In the genomic region with DNA sequence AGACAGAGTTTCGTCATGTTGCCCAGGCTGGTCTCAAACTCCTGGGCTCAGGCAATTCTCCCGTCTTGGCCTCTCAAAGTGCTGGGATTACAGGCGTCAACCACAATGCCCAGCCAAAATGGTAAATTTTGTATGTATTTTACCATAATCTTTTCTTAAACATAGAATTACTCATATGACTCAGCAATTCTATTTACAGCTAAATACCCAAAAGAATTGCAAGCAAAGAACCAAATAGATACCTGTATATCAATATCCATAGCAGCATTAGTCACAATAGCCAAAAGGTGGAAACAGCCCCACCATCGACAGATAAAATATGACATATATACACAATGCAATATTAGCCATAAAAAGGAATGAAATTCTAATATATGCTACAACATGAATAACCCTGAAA, we compare ENCODE assay signal across 18 cellular contexts. TPM values are rescaled to one million over a fixed set of nuclear protein-coding genes. Genes with fewer than 3 reads are reported as not detected.
A peak's percentile ranks its signal among the peaks of the same experiment; 100 is the strongest.
DNase-seq lines count a peak whose midpoint lies in the region; ATAC-seq, FAIRE-seq and TF ChIP-seq lines count a peak whose summit lies in the region.
"Had no signal": no experiment of that assay in that cellular context is flagged by ENCODE, and none has a peak within 500 bp of the region (broad histone marks: within the 10 kb centered on the region; RNA-seq: fewer than 3 reads in every experiment).

No MANE protein-coding gene starts in this region.

- BruUV-seq in GM12878 (replicated peaks; lab: Mats Ljungman, UMichigan), result no TSS peak

- TF ChIP-seq POLR2A in A549 (IDR thresholded peaks at IDR 0.05; ENCODE audit: low read length), result no peak
- no peak for TF ChIP-seq POLR2A in GM12878 (IDR thresholded peaks at IDR 0.05; ENCODE audit: low read depth, low read length)

- no peak overlapping the region for H3K56ac ChIP-seq in H9 (ENCODE audit: insufficient read length, low read depth, low read length)

- H2AFZ ChIP-seq in H9 (ENCODE audit: low read length) (no peak overlapping the region), GM12878 (ENCODE audit: control insufficient read depth, low read depth, low read length) (no peak overlapping the region)

- no peak for ATAC-seq in A549
- no peak for ATAC-seq in GM12878
- no peak for ATAC-seq in HG03342 (IDR thresholded peaks at IDR 0.05; ENCODE audit: unreplicated experiment)
- ATAC-seq: HCT116 had no signal

- H3K18ac ChIP-seq in H9 (ENCODE audit: insufficient read length, low read depth, low read length), result no peak overlapping the region

- no peak overlapping the region for H2BK20ac ChIP-seq in H9 (ENCODE audit: low read depth, low read length, poor library complexity, severe bottlenecking)

- H3K27ac ChIP-seq in A549 (no peak overlapping the region), H9 (ENCODE audit: insufficient read length, low read depth, low read length) (no peak overlapping the region), GM12878 (ENCODE audit: control insufficient read depth, insufficient read depth) (no peak overlapping the region)

- TF ChIP-seq EP300 in A549 (IDR thresholded peaks at IDR 0.05) (no peak), GM12878 (IDR thresholded peaks at IDR 0.05; ENCODE audit: borderline replicate concordance in 1 of 2, control insufficient read depth in 1 of 2, low read depth in 2 of 2, low read length in 2 of 2) (no peak)

- no peak overlapping the region for H4K5ac ChIP-seq in H9 (ENCODE audit: insufficient read length, low read depth, low read length)

- no peak for FAIRE-seq in A549 (lab: Jason Lieb, UNC)
- FAIRE-seq in GM12878 (lab: Jason Lieb, UNC), result no peak

- H3K23me2 ChIP-seq in H9 (ENCODE audit: insufficient read length, low read depth, low read length, poor library complexity, severe bottlenecking), result no peaks in the 10 kb centered on the region

- in situ Hi-C loops in GM12878 (cut with MboI), result no loop called here

- no peaks in the 10 kb centered on the region; a peak in 1 of 7 replicates for H3K36me3 Mint-ChIP-seq in H9 (ENCODE audit: insufficient read depth in 1 of 3, low read depth in 3 of 3)
- H3K36me3 Mint-ChIP-seq in mesothelial cell of epicardium, result no peaks in the 10 kb centered on the region

- H2BK15ac ChIP-seq in H9 (ENCODE audit: low read depth, low read length), result no peak overlapping the region

- peaks cover 19 to 28% of the 10 kb centered on the region in 2 experiments for H3K4me1 Mint-ChIP-seq in H9
- H3K4me1 Mint-ChIP-seq in mesothelial cell of epicardium, result peaks cover 11% of the 10 kb centered on the region
- H3K4me1 Mint-ChIP-seq: CD4-positive, alpha-beta memory T cell had no signal

- no peaks in the 10 kb centered on the region; the same call in 1 of the 2 replicates for H3K27me3 Mint-ChIP-seq in H9 (ENCODE audit: low read depth)
- no peaks in the 10 kb centered on the region for H3K27me3 Mint-ChIP-seq in mesothelial cell of epicardium (ENCODE audit: low read depth)
- H3K27me3 Mint-ChIP-seq: CD4-positive, alpha-beta memory T cell had no signal

- H3K9me3 Mint-ChIP-seq in H9 (no peaks in the 10 kb centered on the region), mesothelial cell of epicardium (no peaks in the 10 kb centered on the region)
- H3K9me3 Mint-ChIP-seq: CD4-positive, alpha-beta memory T cell had no signal

- TF ChIP-seq RAD21 in A549 (conservative IDR thresholded peaks at IDR 0.05 in 1 of 2, IDR thresholded peaks at IDR 0.05 in 1 of 2) (no peak), GM12878 (IDR thresholded peaks at IDR 0.05; ENCODE audit: insufficient read depth, low read depth, low read length) (no peak)

- no peak overlapping the region for H3K4ac ChIP-seq in H9 (ENCODE audit: low read depth, low read length)

- no peak overlapping the region for H3K23ac ChIP-seq in H9 (ENCODE audit: insufficient read length, low read depth, low read length)

- no peak overlapping the region for H2BK120ac ChIP-seq in H9 (ENCODE audit: low read depth, low read length, poor library complexity, severe bottlenecking)

- no peaks in the 10 kb centered on the region for H3K36me3 ChIP-seq in GM12878 (ENCODE audit: control insufficient read depth in 2 of 2, insufficient read depth in 2 of 2, low read length in 1 of 2)

- H3K27ac Mint-ChIP-seq in H9 (peak overlapping the region in 2 of 3 experiments; percentile 25 to 85; a peak in 2 of 7 replicates), mesothelial cell of epicardium (peak overlapping the region; percentile 41)
- H3K27ac Mint-ChIP-seq: CD4-positive, alpha-beta memory T cell had no signal

- SMC1A ChIA-PET in GM12878 (lab: Charles Lee; ENCODE audit: uncharacterized antibody, unreplicated experiment), result no interaction called here

- H3K79me1 ChIP-seq in H9 (ENCODE audit: insufficient read depth, low read depth, low read length, poor library complexity, severe bottlenecking), result no peaks in the 10 kb centered on the region

- H2BK12ac ChIP-seq in H9 (ENCODE audit: insufficient read length, low read depth, low read length), result no peak overlapping the region

- no peak overlapping the region for H3K14ac ChIP-seq in H9 (ENCODE audit: insufficient read depth, low read length)

- DNase-seq in A549 (ENCODE audit: low read depth in 1 of 2, low spot score in 1 of 2), result no peak
- no peak for DNase-seq in H9
- no peak for DNase-seq in GM12878 (ENCODE audit: low read depth, low spot score)
- no peak for DNase-seq in mesothelial cell of epicardium (ENCODE audit: low spot score in 2 of 2, unreplicated experiment in 2 of 2)
- DNase-seq in NCI-H2171 treated with DMSO at 0.1 percent for 48 hours (lab: John Stamatoyannopoulos, UW), result no peak
- DNase-seq in inferior parietal cortex (ENCODE audit: extremely low spot score), result no peak
- no peak for DNase-seq in NCI-H2029 treated with DMSO at 0.1 percent for 48 hours (lab: John Stamatoyannopoulos, UW)
- DNase-seq: 8988T; C1 segment of cervical spinal cord; Caco-2; CD4-positive, alpha-beta memory T cell; DMS153; DMS79; EL; GDM1; H7 had no signal

- RAD21 ChIA-PET in GM12878 (lab: Charles Lee; ENCODE audit: unreplicated experiment), result no interaction called here

- CTCF ChIA-PET in A549 (lab: Yijun Ruan, JAX), result no interaction called here
- CTCF ChIA-PET in GM12878 (lab: Yijun Ruan, JAX), result no interaction called here

- POLR2A ChIA-PET in A549 (lab: Yijun Ruan, JAX), result no interaction called here
- POLR2A ChIA-PET in GM12878 (lab: Charles Lee), result no interaction called here

- H3K9ac ChIP-seq in H9 (ENCODE audit: extremely low read depth, insufficient read length, low read length), result no peak overlapping the region
- H3K9ac ChIP-seq in GM12878 (ENCODE audit: control insufficient read depth, insufficient read depth, low read length), result no peak overlapping the region

- 88% methylated on average over 4 of the region's 4 CpGs for WGBS in A549 (ENCODE audit: missing lambda C conversion rate)
- no CpG with 5 or more reads among the region's 4 CpGs for WGBS in H9 (ENCODE audit: extremely low coverage, insufficient read length, low lambda C conversion rate)
- whole genome bisulfite sequencing in GM12878 (ENCODE audit: insufficient coverage, insufficient replicate concordance, low lambda C conversion rate, missing lambda C conversion rate), result 74% methylated on average over 4 of the region's 4 CpGs

- H3K27me3 ChIP-seq in H9 (ENCODE audit: insufficient read depth, low read length), result no peaks in the 10 kb centered on the region
- H3K27me3 ChIP-seq in GM12878 (replicated peaks in 1 of 2; ENCODE audit: control insufficient read depth in 2 of 2, insufficient read depth in 2 of 2, low read length in 1 of 2), result no peaks in the 10 kb centered on the region

- no peak overlapping the region for H3K4me3 ChIP-seq in A549
- H3K4me3 ChIP-seq in GM12878, result no peak overlapping the region

- no peak overlapping the region for H4K8ac ChIP-seq in H9 (replicated peaks; ENCODE audit: insufficient read length, low read depth, low read length)

- no peak for TF ChIP-seq CTCF in A549 (IDR thresholded peaks at IDR 0.05)
- no peak for TF ChIP-seq CTCF in H9 (conservative IDR thresholded peaks at IDR 0.05)
- no peak for TF ChIP-seq CTCF in GM12878 (IDR thresholded peaks at IDR 0.05 in 2 of 3, conservative IDR thresholded peaks at IDR 0.05 in 1 of 3; ENCODE audit: control insufficient read depth in 2 of 3, extremely low read depth in 1 of 3, insufficient read depth in 1 of 3, low read depth in 3 of 3, low read length in 3 of 3)
- TF ChIP-seq CTCF in mesothelial cell of epicardium (IDR thresholded peaks at IDR 0.05; ENCODE audit: unreplicated experiment), result no peak

- no peak overlapping the region for H3T11ph ChIP-seq in H9 (ENCODE audit: low read length)

- intact Hi-C loops in GM12878 (cut with micrococcal nuclease; ENCODE audit: unreplicated experiment), result no loop called here

- no peak overlapping the region for H2AK5ac ChIP-seq in H9 (ENCODE audit: insufficient read length, low read length)

- no peak overlapping the region for H4K91ac ChIP-seq in H9 (ENCODE audit: insufficient read length, low read depth, low read length)

- H3K4me1 ChIP-seq in A549 (no peaks in the 10 kb centered on the region), H9 (ENCODE audit: insufficient read depth, low read length) (no peaks in the 10 kb centered on the region; the same call in 1 of the 2 replicates), GM12878 (ENCODE audit: control insufficient read depth, insufficient read depth, low read length) (peaks cover 4% of the 10 kb centered on the region; the same call in 1 of the 2 replicates)
- H3K4me1 ChIP-seq: Caco-2 had no signal

- no peak overlapping the region for H3K4me3 Mint-ChIP-seq in H9
- H3K4me3 Mint-ChIP-seq in mesothelial cell of epicardium, result no peak overlapping the region

- no peaks in the 10 kb centered on the region for H3K79me2 ChIP-seq in H9 (ENCODE audit: insufficient read depth, low read length)
- no peaks in the 10 kb centered on the region for H3K79me2 ChIP-seq in GM12878 (ENCODE audit: control insufficient read depth, insufficient read depth, low read length)

- H3K9me3 ChIP-seq in A549 (no peaks in the 10 kb centered on the region), H9 (ENCODE audit: control insufficient read depth, low read depth, low read length) (no peaks in the 10 kb centered on the region), GM12878 (replicated peaks; ENCODE audit: control insufficient read depth, insufficient read depth, low read length) (no peaks in the 10 kb centered on the region)
- H3K9me3 ChIP-seq: Caco-2 had no signal

- no peak overlapping the region for H2BK5ac ChIP-seq in H9 (ENCODE audit: insufficient read length, low read length)

- H4K20me1 ChIP-seq in H9 (ENCODE audit: control insufficient read depth, insufficient read depth, insufficient read length) (no peaks in the 10 kb centered on the region), GM12878 (ENCODE audit: control insufficient read depth, insufficient read depth) (no peaks in the 10 kb centered on the region)

- H3K4me2 ChIP-seq in A549, result no peak overlapping the region
- H3K4me2 ChIP-seq in H9 (ENCODE audit: insufficient read depth, insufficient read length, low read length), result no peak overlapping the region
- H3K4me2 ChIP-seq in GM12878 (ENCODE audit: control insufficient read depth, insufficient read depth), result no peak overlapping the region

RNA-seq across cellular contexts. Expression of gene TESK2, which starts 36.5 kb away (rescaled TPM):
- 0.48 and 0.58 TPM in 2 replicates for polyA plus RNA-seq in A549 (2011; rRNA removed)
- polyA plus RNA-seq in A549 (2012; cell fraction: cytosol; rRNA removed), result 0.26 and 0.27 TPM in 2 replicates
- 0.49 and 0.53 TPM in 2 replicates for polyA plus RNA-seq in A549 (2012; cell fraction: nucleus; rRNA removed)
- 0.22 to 0.28 TPM (median 0.26 TPM) in 3 replicates for polyA plus RNA-seq in A549 (2017; fragmentation: RNase III; extraction: RNeasy Plus Mini Kit Qiagen cat#74134 plus additional on column Dnase treatment)
- polyA minus RNA-seq in A549 (2011; rRNA and poly(A)+ RNA removed), result 0.49 and 0.58 TPM in 2 replicates
- 6.2 and 7.2 TPM in 2 replicates for total RNA-seq in H9 (2021)
- 16.5 and 21.3 TPM in 2 replicates for total RNA-seq in GM12878 (2013; cell fraction: nucleolus; rRNA removed)
- 5.7 and 6.8 TPM in 2 replicates for total RNA-seq in GM12878 (2014; rRNA removed)
- total RNA-seq in GM12878 (2014; rRNA removed; fragmentation: Illumina TruSeq; extraction: Trizol), result 4.4 and 4.7 TPM in 2 replicates
- total RNA-seq in GM12878 (2021), result 6.2 and 7.1 TPM in 2 replicates
- polyA plus RNA-seq in GM12878 (2011; ENCODE audit: low read depth), result 7.6 TPM
- 8.3 and 10.0 TPM in 2 replicates for polyA plus RNA-seq in GM12878 (2011; rRNA removed)
- polyA plus RNA-seq in GM12878 (2011; cell fraction: cytosol; rRNA removed), result 7.9 and 9.5 TPM in 2 replicates
- polyA plus RNA-seq in GM12878 (2011; cell fraction: nucleus; rRNA removed), result 10.4 and 12.5 TPM in 2 replicates
- 7.3 and 10.3 TPM in 2 replicates for polyA plus RNA-seq in GM12878 (2012)
- 6.7 and 7.5 TPM in 2 replicates for polyA plus RNA-seq in GM12878 (2014; fragmentation: Illumina TruSeq; extraction: Trizol)
- polyA plus RNA-seq in GM12878 (2014; fragmentation: Nextera tagmentation; extraction: Ambion mirVana), result 1 to 10 TPM; 2.2 to 2.5 TPM
- polyA plus RNA-seq in GM12878 (2014; rRNA removed), result 5.9 and 7.1 TPM in 2 replicates
- polyA plus RNA-seq in GM12878 (2016; fragmentation: Nextera tagmentation; extraction: Ambion mirVana), result 1 to 10 TPM; 3.6 to 3.9 TPM
- polyA minus RNA-seq in GM12878 (2011; rRNA and poly(A)+ RNA removed), result 6.1 and 11.0 TPM in 2 replicates
- polyA minus RNA-seq in GM12878 (2011; cell fraction: cytosol; rRNA and poly(A)+ RNA removed), result 1.4 and 3.2 TPM in 2 replicates
- 3.3 and 3.5 TPM in 2 replicates for polyA minus RNA-seq in GM12878 (2011; cell fraction: nucleus; rRNA and poly(A)+ RNA removed)
- total RNA-seq in mesothelial cell of epicardium, result 4.3 to 4.9 TPM (median 4.3 TPM) in 3 replicates

RNA-seq across cellular contexts. Expression of gene CCDC163, which starts 45.4 kb away (rescaled TPM):
- polyA plus RNA-seq in A549 (2011; rRNA removed) (4.0 and 5.3 TPM in 2 replicates), A549 (2017; fragmentation: RNase III; extraction: RNeasy Plus Mini Kit Qiagen cat#74134 plus additional on column Dnase treatment) (1.8 to 2.6 TPM (median 2.4 TPM) in 3 replicates), GM12878 (2011; rRNA removed) (2.6 and 3.2 TPM in 2 replicates), GM12878 (2014; fragmentation: Illumina TruSeq; extraction: Trizol) (2.7 and 3.0 TPM in 2 replicates), GM12878 (2014; fragmentation: Nextera tagmentation; extraction: Ambion mirVana) (1 to 10 TPM; 1.4 to 2.3 TPM), GM12878 (2014; rRNA removed) (3.6 and 5.3 TPM in 2 replicates), GM12878 (2016; fragmentation: Nextera tagmentation; extraction: Ambion mirVana) (1 to 10 TPM; 2.3 to 4.0 TPM)
- 1.8 and 2.0 TPM in 2 replicates for polyA plus RNA-seq in A549 (2012; cell fraction: cytosol; rRNA removed)
- polyA plus RNA-seq in A549 (2012; cell fraction: nucleus; rRNA removed), result 3.0 and 4.2 TPM in 2 replicates
- polyA minus RNA-seq in A549 (2011; rRNA and poly(A)+ RNA removed), result 2.9 and 3.4 TPM in 2 replicates
- total RNA-seq in H9 (2021) (1.4 and 2.4 TPM in 2 replicates), GM12878 (2014; rRNA removed) (2.3 and 3.2 TPM in 2 replicates), GM12878 (2014; rRNA removed; fragmentation: Illumina TruSeq; extraction: Trizol) (2.0 and 2.1 TPM in 2 replicates), GM12878 (2021) (2.4 and 2.9 TPM in 2 replicates), mesothelial cell of epicardium (1.1 to 1.7 TPM (median 1.5 TPM) in 3 replicates)
- 2.0 and 2.6 TPM in 2 replicates for total RNA-seq in GM12878 (2013; cell fraction: nucleolus; rRNA removed)
- 2.5 TPM for polyA plus RNA-seq in GM12878 (2011; ENCODE audit: low read depth)
- 5.2 and 6.2 TPM in 2 replicates for polyA plus RNA-seq in GM12878 (2011; cell fraction: cytosol; rRNA removed)
- 3.1 and 4.0 TPM in 2 replicates for polyA plus RNA-seq in GM12878 (2011; cell fraction: nucleus; rRNA removed)
- 3.4 and 4.8 TPM in 2 replicates for polyA plus RNA-seq in GM12878 (2012)
- polyA minus RNA-seq in GM12878 (2011; rRNA and poly(A)+ RNA removed), result 3.3 and 3.9 TPM in 2 replicates
- 0.94 and 3.0 TPM in 2 replicates for polyA minus RNA-seq in GM12878 (2011; cell fraction: cytosol; rRNA and poly(A)+ RNA removed)
- 3.5 and 3.9 TPM in 2 replicates for polyA minus RNA-seq in GM12878 (2011; cell fraction: nucleus; rRNA and poly(A)+ RNA removed)

RNA-seq across cellular contexts. Expression of gene MMACHC, which starts 45.6 kb away (rescaled TPM):
- polyA plus RNA-seq in A549 (2011; rRNA removed), result 2.3 and 2.7 TPM in 2 replicates
- polyA plus RNA-seq in A549 (2012; cell fraction: cytosol; rRNA removed), result 1.3 and 1.4 TPM in 2 replicates
- polyA plus RNA-seq in A549 (2012; cell fraction: nucleus; rRNA removed), result 1.5 and 1.7 TPM in 2 replicates
- 3.0 to 4.0 TPM (median 3.6 TPM) in 3 replicates for polyA plus RNA-seq in A549 (2017; fragmentation: RNase III; extraction: RNeasy Plus Mini Kit Qiagen cat#74134 plus additional on column Dnase treatment)
- 10.8 and 15.0 TPM in 2 replicates for polyA minus RNA-seq in A549 (2011; rRNA and poly(A)+ RNA removed)
- total RNA-seq in H9 (2021), result 11.9 and 12.8 TPM in 2 replicates
- 5.3 and 6.3 TPM in 2 replicates for total RNA-seq in GM12878 (2013; cell fraction: nucleolus; rRNA removed)
- 10.8 and 13.6 TPM in 2 replicates for total RNA-seq in GM12878 (2014; rRNA removed)
- total RNA-seq in GM12878 (2014; rRNA removed; fragmentation: Illumina TruSeq; extraction: Trizol), result 7.3 and 7.6 TPM in 2 replicates
- 14.2 and 14.8 TPM in 2 replicates for total RNA-seq in GM12878 (2021)
- 1.5 TPM for polyA plus RNA-seq in GM12878 (2011; ENCODE audit: low read depth)
- polyA plus RNA-seq in GM12878 (2011; rRNA removed), result 5.6 and 6.8 TPM in 2 replicates
- polyA plus RNA-seq in GM12878 (2011; cell fraction: cytosol; rRNA removed), result 10.3 and 10.8 TPM in 2 replicates
- 5.8 and 6.5 TPM in 2 replicates for polyA plus RNA-seq in GM12878 (2011; cell fraction: nucleus; rRNA removed)
- polyA plus RNA-seq in GM12878 (2012), result 5.1 and 5.9 TPM in 2 replicates
- polyA plus RNA-seq in GM12878 (2014; fragmentation: Illumina TruSeq; extraction: Trizol), result 8.1 and 11.7 TPM in 2 replicates
- 1 to 10 TPM; 4.6 to 5.7 TPM for polyA plus RNA-seq in GM12878 (2014; fragmentation: Nextera tagmentation; extraction: Ambion mirVana)
- 9.4 and 9.8 TPM in 2 replicates for polyA plus RNA-seq in GM12878 (2014; rRNA removed)
- polyA plus RNA-seq in GM12878 (2016; fragmentation: Nextera tagmentation; extraction: Ambion mirVana), result 10 to 100 TPM in 1 of 2 experiments, 1 to 10 TPM in 1; 10.0 to 12.3 TPM
- polyA minus RNA-seq in GM12878 (2011; rRNA and poly(A)+ RNA removed), result 12.1 and 19.3 TPM in 2 replicates
- 4.7 and 5.9 TPM in 2 replicates for polyA minus RNA-seq in GM12878 (2011; cell fraction: cytosol; rRNA and poly(A)+ RNA removed)
- 3.0 and 5.8 TPM in 2 replicates for polyA minus RNA-seq in GM12878 (2011; cell fraction: nucleus; rRNA and poly(A)+ RNA removed)
- 8.8 to 9.9 TPM (median 9.8 TPM) in 3 replicates for total RNA-seq in mesothelial cell of epicardium

Comparison
In these comparisons a context has a peak if more than half of its experiments do, and no peak if none do; other contexts are left out.
1. Of the 24 proteins assayed by ChIP-seq in both GM12878 and A549: peak only in GM12878: JUNB; only in A549: none; in both: none; in neither: 23.